In genomic region chr5:6686916-6687409, GRCh38 we compare ENCODE assay signal across 2 cellular contexts.
TF ChIP-seq lines count a peak whose summit lies in the region.

No MANE protein-coding gene starts in this region.

TF ChIP-seq in SK-N-SH, 30 proteins besides CTCF, POLR2A, EP300 and RAD21:
- TF ChIP-seq REST (IDR thresholded peaks at IDR 0.05; ENCODE audit: low read depth, low read length) = peak; percentile 94
- TF ChIP-seq FOSL2 (IDR thresholded peaks at IDR 0.05; ENCODE audit: borderline replicate concordance, low read depth) = no peak

TF ChIP-seq in SK-N-SH treated with all-trans-retinoic acid at 6 μM for 48 hours, 23 proteins besides CTCF, POLR2A, EP300 and RAD21:
- TF ChIP-seq ARNTL (CRISPR knock-in tag; IDR thresholded peaks at IDR 0.05; ENCODE audit: borderline replicate concordance, low read depth) (no peak), BACH2 (CRISPR knock-in tag; IDR thresholded peaks at IDR 0.05; ENCODE audit: borderline replicate concordance) (no peak), SNAI2 (CRISPR knock-in tag; IDR thresholded peaks at IDR 0.05) (no peak), ZFP30 (CRISPR knock-in tag; IDR thresholded peaks at IDR 0.05) (no peak), PPARA (CRISPR knock-in tag; IDR thresholded peaks at IDR 0.05; ENCODE audit: borderline replicate concordance) (no peak), ZNF8 (CRISPR knock-in tag; IDR thresholded peaks at IDR 0.05) (no peak), TSHZ2 (CRISPR knock-in tag; IDR thresholded peaks at IDR 0.05) (no peak), ZC3H10 (CRISPR knock-in tag; IDR thresholded peaks at IDR 0.05) (no peak), GLIS3 (CRISPR knock-in tag; IDR thresholded peaks at IDR 0.05) (no peak), CSRNP3 (CRISPR knock-in tag; IDR thresholded peaks at IDR 0.05) (no peak), CREB5 (CRISPR knock-in tag; IDR thresholded peaks at IDR 0.05; ENCODE audit: low read depth) (no peak), ISL1 (CRISPR knock-in tag; IDR thresholded peaks at IDR 0.05) (no peak), ZNF70 (CRISPR knock-in tag; IDR thresholded peaks at IDR 0.05) (no peak), RARB (CRISPR knock-in tag; IDR thresholded peaks at IDR 0.05) (no peak), TOX (CRISPR knock-in tag; IDR thresholded peaks at IDR 0.05; ENCODE audit: borderline replicate concordance) (no peak), ESRRG (CRISPR knock-in tag; IDR thresholded peaks at IDR 0.05) (no peak), ZFP3 (CRISPR knock-in tag; IDR thresholded peaks at IDR 0.05) (no peak), POU6F1 (CRISPR knock-in tag; IDR thresholded peaks at IDR 0.05; ENCODE audit: borderline replicate concordance, low read depth) (no peak), ZNF565 (CRISPR knock-in tag; conservative IDR thresholded peaks at IDR 0.05; ENCODE audit: low read depth) (no peak), CSDC2 (CRISPR knock-in tag; IDR thresholded peaks at IDR 0.05) (no peak)
